Comparison of ENCODE assay signal across 32 cellular contexts in the genomic region with DNA sequence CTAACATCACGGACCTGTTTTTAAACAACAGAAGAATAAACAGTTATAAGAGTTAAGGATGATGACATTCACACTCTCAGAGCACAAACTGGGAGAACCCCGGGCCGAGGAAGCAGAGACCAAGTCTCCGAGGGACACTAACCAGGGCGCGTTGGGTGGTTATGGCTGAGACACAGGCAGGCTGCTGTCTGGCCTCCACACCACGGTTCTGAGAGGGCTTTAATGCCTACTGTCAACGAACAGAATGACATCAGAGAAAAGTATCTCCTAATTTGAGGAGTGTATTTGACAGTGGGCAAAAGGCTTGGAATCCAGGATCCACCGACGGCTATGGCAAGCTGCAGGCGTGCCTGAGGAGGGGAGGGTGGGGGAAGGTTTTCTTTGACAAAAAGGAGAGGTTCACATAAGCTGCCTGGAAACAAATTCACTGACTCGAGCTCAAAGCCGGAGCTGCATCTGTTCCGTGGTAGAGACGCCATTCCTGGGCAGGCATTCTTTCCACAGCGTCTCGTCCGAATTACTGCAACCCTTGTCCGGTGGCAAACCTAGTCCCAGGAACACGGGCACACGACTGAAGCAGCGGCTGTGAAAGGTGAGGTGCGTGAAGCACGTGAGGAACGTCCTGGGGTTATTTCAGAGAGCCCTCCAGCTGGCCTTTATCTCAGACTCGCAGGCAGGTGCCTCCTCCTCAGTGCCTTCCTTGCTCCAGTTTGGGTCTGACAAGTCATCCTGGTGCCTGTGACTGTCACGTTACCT. TPM values are rescaled to one million over a fixed set of nuclear protein-coding genes. Genes with fewer than 3 reads are reported as not detected.
DNase-seq lines count a peak whose midpoint lies in the region; ATAC-seq, FAIRE-seq and TF ChIP-seq lines count a peak whose summit lies in the region.
"Had no signal": no experiment of that assay in that cellular context is flagged by ENCODE, and none has a peak within 500 bp of the region (broad histone marks: within the 10 kb centered on the region; RNA-seq: fewer than 3 reads in every experiment).

No MANE protein-coding gene starts in this region.

- H3K9me3 ChIP-seq in right lobe of liver = no peaks in the 10 kb centered on the region
- H3K9me3 ChIP-seq in HepG2 (ENCODE audit: low read length) = no peaks in the 10 kb centered on the region
- H3K9me3 ChIP-seq in endodermal cell (ENCODE audit: control insufficient read depth, low read length) = peaks cover 23% of the 10 kb centered on the region
- no peaks in the 10 kb centered on the region for H3K9me3 ChIP-seq in osteoblast (ENCODE audit: low read depth, low read length)
- H3K9me3 ChIP-seq: Caco-2 had no signal

- no peak for ATAC-seq in right lobe of liver
- no peak for ATAC-seq in HepG2
- no peak for ATAC-seq in GM19023 (IDR thresholded peaks at IDR 0.05; ENCODE audit: unreplicated experiment)
- ATAC-seq in GM21723 (IDR thresholded peaks at IDR 0.05; ENCODE audit: unreplicated experiment) = no peak
- ATAC-seq: activated CD4-positive, alpha-beta T cell treated with anti-CD3 and anti-CD28 coated beads for 36 hours; stimulated activated memory B cell treated with anti-CD40 and anti-IgM and Interleukin-4, amounts not matched to agents 10 μg/mL and 1 μg/mL and 100 μg/mL, for 72 hours had no signal

- no peak overlapping the region for H3K27ac ChIP-seq in right lobe of liver
- H3K27ac ChIP-seq in HepG2 (ENCODE audit: extremely low read length, insufficient read depth, low read length) = no peak overlapping the region
- no peak overlapping the region for H3K27ac ChIP-seq in endodermal cell (ENCODE audit: low read depth, low read length)
- no peak overlapping the region for H3K27ac ChIP-seq in osteoblast (ENCODE audit: low read depth, low read length)
- H3K27ac ChIP-seq: BLaER1 treated with 17β-estradiol and CSF1 and Interleukin-3, amounts not matched to agents 10 nM and 100 nM; cardiac muscle cell; hepatocyte; KMS-11 had no signal

- H3K36me3 Mint-ChIP-seq in endodermal cell (ENCODE audit: low read depth) = peaks cover 54% of the 10 kb centered on the region

- H2AFZ ChIP-seq in HepG2 (ENCODE audit: low read length) (no peak overlapping the region), osteoblast (ENCODE audit: low read length) (no peak overlapping the region)
- H2AFZ ChIP-seq: hepatocyte had no signal

- no peaks in the 10 kb centered on the region for H3K4me1 ChIP-seq in right lobe of liver
- H3K4me1 ChIP-seq in HepG2 (ENCODE audit: insufficient read depth, low read length) = no peaks in the 10 kb centered on the region
- no peaks in the 10 kb centered on the region for H3K4me1 ChIP-seq in endodermal cell (ENCODE audit: control insufficient read depth, insufficient read depth, low read length)
- H3K4me1 ChIP-seq in osteoblast (ENCODE audit: insufficient read depth, low read length) = no peaks in the 10 kb centered on the region
- H3K4me1 ChIP-seq: Caco-2 had no signal

- no peak overlapping the region for H3K4me3 ChIP-seq in right lobe of liver
- no peak overlapping the region for H3K4me3 ChIP-seq in HepG2 (replicated peaks in 1 of 3; ENCODE audit: insufficient read depth in 1 of 3, low read depth in 2 of 3, low read length in 3 of 3)
- no peak overlapping the region for H3K4me3 ChIP-seq in endodermal cell (ENCODE audit: low read length)
- H3K4me3 ChIP-seq in osteoblast (ENCODE audit: insufficient read depth, low read length) = no peak overlapping the region
- H3K4me3 ChIP-seq: BLaER1 treated with 17β-estradiol and CSF1 and Interleukin-3, amounts not matched to agents 10 nM and 100 nM; cardiac muscle cell; hepatocyte had no signal

- no peaks in the 10 kb centered on the region for H4K20me1 ChIP-seq in HepG2 (ENCODE audit: insufficient read depth, low read length)
- peaks cover 73% of the 10 kb centered on the region for H4K20me1 ChIP-seq in osteoblast (ENCODE audit: insufficient read depth, low read length)

- no peaks in the 10 kb centered on the region for H3K27me3 Mint-ChIP-seq in endodermal cell (ENCODE audit: insufficient read depth)
- H3K27me3 Mint-ChIP-seq: activated CD4-positive, alpha-beta T cell treated with anti-CD3 and anti-CD28 coated beads for 36 hours; activated naive CD8-positive, alpha-beta T cell; naive B cell; stimulated activated memory B cell treated with anti-CD40 and anti-IgM and Interleukin-4, amounts not matched to agents 10 μg/mL and 1 μg/mL and 100 μg/mL, for 72 hours had no signal

- TF ChIP-seq CTCF in right lobe of liver (IDR thresholded peaks at IDR 0.05) (no peak), HepG2 (CRISPR knock-in tag; IDR thresholded peaks at IDR 0.05) (no peak), endodermal cell (conservative IDR thresholded peaks at IDR 0.05) (no peak), osteoblast (IDR thresholded peaks at IDR 0.05; ENCODE audit: extremely low read depth, low read depth, low read length) (no peak)

- no peak for FAIRE-seq in HepG2 (lab: Jason Lieb, UNC)
- FAIRE-seq: frontal cortex, TTC549, urothelium cell line had no signal

- TF ChIP-seq POLR2A in right lobe of liver (IDR thresholded peaks at IDR 0.05) (no peak), HepG2 (IDR thresholded peaks at IDR 0.05; ENCODE audit: insufficient read depth in 1 of 2, low read depth in 2 of 2, low read length in 2 of 2) (no peak)

- H3K4me2 ChIP-seq in HepG2 (ENCODE audit: low read depth, low read length) (no peak overlapping the region), osteoblast (ENCODE audit: insufficient read depth, low read length) (no peak overlapping the region)
- H3K4me2 ChIP-seq: BLaER1 treated with 17β-estradiol and CSF1 and Interleukin-3, amounts not matched to agents 10 nM and 100 nM; hepatocyte; KMS-11; SK-N-SH had no signal

- no peak overlapping the region for H3K9ac ChIP-seq in HepG2 (ENCODE audit: insufficient read depth, low read depth, low read length)
- no peak overlapping the region for H3K9ac ChIP-seq in endodermal cell (ENCODE audit: extremely low read depth, low read length, poor library complexity, severe bottlenecking)
- H3K9ac ChIP-seq: BLaER1 treated with 17β-estradiol and CSF1 and Interleukin-3, amounts not matched to agents 10 nM and 100 nM; KMS-11; SK-N-SH had no signal

- TF ChIP-seq EP300 in HepG2 (IDR thresholded peaks at IDR 0.05; ENCODE audit: low read depth in 2 of 2, low read length in 2 of 2) (no peak), HepG2 (CRISPR knock-in tag; IDR thresholded peaks at IDR 0.05; ENCODE audit: borderline replicate concordance) (no peak)

- H3K9me3 Mint-ChIP-seq in endodermal cell = no peaks in the 10 kb centered on the region
- H3K9me3 Mint-ChIP-seq: naive B cell; stimulated activated memory B cell treated with anti-CD40 and anti-IgM and Interleukin-4, amounts not matched to agents 10 μg/mL and 1 μg/mL and 100 μg/mL, for 72 hours; T-helper 1 cell treated with Interleukin-12 subunit alpha and Interleukin-12 subunit beta and Interleukin-4 antibody, amounts not matched to agents 30 μg/mL and 1 μg/mL, for 36 hours had no signal

- WGBS in right lobe of liver (ENCODE audit: insufficient coverage, low coverage, low lambda C conversion rate, missing lambda C conversion rate) = 89% methylated on average over 12 of the region's 27 CpGs
- 95% methylated on average over 27 of the region's 27 CpGs for WGBS in HepG2 (ENCODE audit: low lambda C conversion rate)
- WGBS in endodermal cell (ENCODE audit: insufficient coverage in 1 of 2, insufficient read length in 1 of 2), 2 experiments = 95% methylated on average over 26 of the region's 27 CpGs

- DNase-seq in right lobe of liver (peak in 2 of 3 donors; percentile 30 to 38), HepG2 (ENCODE audit: low spot score) (no peak), endodermal cell (peak; percentile 39), osteoblast (ENCODE audit: insufficient read length, low spot score, missing footprints) (peak; percentile 34)
- DNase-seq in stimulated activated CD4-positive, alpha-beta T cell treated with anti-CD3 and anti-CD28 coated beads, Interleukin-2, amount 100 ng/mL, for 24 hours = no peak
- DNase-seq: activated CD4-positive, alpha-beta T cell treated with anti-CD3 and anti-CD28 coated beads for 36 hours; aorta; Caco-2; cortex of kidney; DMS79 treated with DMSO at 0.1 percent for 48 hours; GF-D8; mesendoderm; MM.1S; naive B cell; NCI-H2081; NCI-H345; RPMI8226; SK-N-SH; stimulated activated CD4-positive, alpha-beta T cell treated with anti-CD3 and anti-CD28 coated beads, Interleukin-12 subunit alpha, Interleukin-12 subunit beta, amount 100 ng/mL, for 4 hours; stimulated activated CD4-positive, alpha-beta T cell treated with anti-CD3 and anti-CD28 coated beads, Interleukin-4, amount 100 ng/mL, for 4 hours had no signal

- CTCF ChIA-PET in HepG2 (lab: Yijun Ruan, JAX; ENCODE audit: low intra/inter-chr PET ratio, low total read pairs) = no interaction called here

- H3K4me1 Mint-ChIP-seq in endodermal cell = no peaks in the 10 kb centered on the region
- H3K4me1 Mint-ChIP-seq: activated CD4-positive, alpha-beta T cell treated with anti-CD3 and anti-CD28 coated beads for 36 hours; naive B cell; stimulated activated memory B cell treated with anti-CD40 and anti-IgM and Interleukin-4, amounts not matched to agents 10 μg/mL and 1 μg/mL and 100 μg/mL, for 72 hours had no signal

- no peak overlapping the region for H3K4me3 Mint-ChIP-seq in endodermal cell
- H3K4me3 Mint-ChIP-seq: activated CD4-positive, alpha-beta T cell treated with anti-CD3 and anti-CD28 coated beads for 36 hours; activated naive CD8-positive, alpha-beta T cell; naive B cell; stimulated activated memory B cell treated with anti-CD40 and anti-IgM and Interleukin-4, amounts not matched to agents 10 μg/mL and 1 μg/mL and 100 μg/mL, for 72 hours; T-helper 1 cell treated with Interleukin-12 subunit alpha and Interleukin-12 subunit beta and Interleukin-4 antibody, amounts not matched to agents 30 μg/mL and 1 μg/mL, for 36 hours had no signal

- intact Hi-C loops in right lobe of liver (cut with DNase I) = no loop called here
- intact Hi-C loops in HepG2 (cut with micrococcal nuclease; ENCODE audit: unreplicated experiment) = no loop called here

- no peaks in the 10 kb centered on the region for H3K79me2 ChIP-seq in HepG2 (ENCODE audit: insufficient read depth, low read length)
- peaks cover 85% of the 10 kb centered on the region for H3K79me2 ChIP-seq in osteoblast (ENCODE audit: insufficient read depth, low read length)

- TF ChIP-seq RAD21 in HepG2 (CRISPR knock-in tag; IDR thresholded peaks at IDR 0.05) = no peak

- H3K36me3 ChIP-seq in right lobe of liver (peaks cover 0 to 70% (median 27%) of the 10 kb centered on the region in 4 donors), HepG2 (replicated peaks in 1 of 2; ENCODE audit: control insufficient read depth in 1 of 2, insufficient read depth in 2 of 2, low read length in 2 of 2) (peaks cover 17 to 76% of the 10 kb centered on the region in 2 experiments), endodermal cell (ENCODE audit: control insufficient read depth, insufficient read depth, low read length) (peaks cover 91% of the 10 kb centered on the region), osteoblast (ENCODE audit: insufficient read depth, low read length) (peaks cover 89% of the 10 kb centered on the region)

- no peak overlapping the region for H3K27ac Mint-ChIP-seq in endodermal cell
- H3K27ac Mint-ChIP-seq: activated CD4-positive, alpha-beta T cell treated with anti-CD3 and anti-CD28 coated beads for 36 hours; activated naive CD8-positive, alpha-beta T cell; naive B cell; stimulated activated memory B cell treated with anti-CD40 and anti-IgM and Interleukin-4, amounts not matched to agents 10 μg/mL and 1 μg/mL and 100 μg/mL, for 72 hours; T-helper 1 cell treated with Interleukin-12 subunit alpha and Interleukin-12 subunit beta and Interleukin-4 antibody, amounts not matched to agents 30 μg/mL and 1 μg/mL, for 36 hours had no signal

- no peaks in the 10 kb centered on the region for H3K27me3 ChIP-seq in right lobe of liver
- no peaks in the 10 kb centered on the region for H3K27me3 ChIP-seq in HepG2 (ENCODE audit: control insufficient read depth in 1 of 2, insufficient read depth in 2 of 2, low read length in 2 of 2)
- no peaks in the 10 kb centered on the region for H3K27me3 ChIP-seq in endodermal cell (ENCODE audit: control insufficient read depth, insufficient read depth, low read length, poor library complexity, severe bottlenecking)
- no peaks in the 10 kb centered on the region for H3K27me3 ChIP-seq in osteoblast (ENCODE audit: insufficient read depth, low read length)
- H3K27me3 ChIP-seq: BLaER1 treated with 17β-estradiol and CSF1 and Interleukin-3, amounts not matched to agents 10 nM and 100 nM; cardiac muscle cell; hepatocyte had no signal

- BruUV-seq in HepG2 (replicated peaks; lab: Mats Ljungman, UMichigan) = no TSS peak

- POLR2A ChIA-PET in HepG2 (lab: Yijun Ruan, JAX) = no interaction called here

- in situ Hi-C loops in HepG2 (cut with HindIII; ENCODE audit: extremely low pct_ligation_motif_present, low pct_unique_long_range_greater_than_20kb) = no loop called here

RNA-seq across cellular contexts. Expression of gene POFUT2, which starts 9.4 kb away (rescaled TPM):
- total RNA-seq in right lobe of liver (10 to 100 TPM; 10.5 to 22.0 (median 13.7) TPM), HepG2 (2016; rRNA removed; fragmentation: Illumina TruSeq; extraction: Trizol) (9.8 and 24.0 TPM in 2 replicates), endodermal cell (10 to 100 TPM; 49.0 to 73.3 TPM), osteoblast (35.8 and 39.2 TPM in 2 replicates)
- total RNA-seq in HepG2 (2016; cell fraction: cytosol; rRNA removed; fragmentation: Illumina TruSeq; extraction: Trizol; ENCODE audit: low read depth) = 2.9 and 4.1 TPM in 2 replicates
- 8.5 and 20.1 TPM in 2 replicates for total RNA-seq in HepG2 (2016; cell fraction: insoluble cytoplasmic fraction; rRNA removed; fragmentation: Illumina TruSeq; extraction: Trizol)
- total RNA-seq in HepG2 (2016; cell fraction: membrane; rRNA removed; fragmentation: Illumina TruSeq; extraction: Trizol) = 7.7 and 7.9 TPM in 2 replicates
- total RNA-seq in HepG2 (2016; cell fraction: nucleus; rRNA removed; fragmentation: Illumina TruSeq; extraction: Trizol) = 29.0 and 30.4 TPM in 2 replicates
- 21.7 and 22.8 TPM in 2 replicates for polyA plus RNA-seq in HepG2 (2011; rRNA removed)
- polyA plus RNA-seq in HepG2 (2011; cell fraction: cytosol; rRNA removed) = 14.9 and 16.0 TPM in 2 replicates
- 67.0 and 84.3 TPM in 2 replicates for polyA plus RNA-seq in HepG2 (2011; cell fraction: nucleus; rRNA removed)
- 25.3 and 34.5 TPM in 2 replicates for polyA plus RNA-seq in HepG2 (2012)
- 3.3 and 3.7 TPM in 2 replicates for polyA plus RNA-seq in HepG2 (2016; cell fraction: cytosol; fragmentation: Illumina TruSeq; extraction: Trizol; ENCODE audit: low read depth)
- polyA plus RNA-seq in HepG2 (2016; cell fraction: insoluble cytoplasmic fraction; fragmentation: Illumina TruSeq; extraction: Trizol; ENCODE audit: low read depth) = 7.8 and 10.0 TPM in 2 replicates
- polyA plus RNA-seq in HepG2 (2016; cell fraction: membrane; fragmentation: Illumina TruSeq; extraction: Trizol; ENCODE audit: low read depth) = 6.3 and 6.9 TPM in 2 replicates
- 66.5 TPM in 2 replicates for polyA plus RNA-seq in HepG2 (2016; cell fraction: nucleus; fragmentation: Illumina TruSeq; extraction: Trizol; ENCODE audit: insufficient read depth, low read depth)
- polyA minus RNA-seq in HepG2 (2011; rRNA and poly(A)+ RNA removed; ENCODE audit: low replicate concordance) = 10.4 and 14.1 TPM in 2 replicates
- polyA minus RNA-seq in HepG2 (2011; cell fraction: cytosol; rRNA and poly(A)+ RNA removed) = 8.6 and 9.1 TPM in 2 replicates
- 22.9 and 23.1 TPM in 2 replicates for polyA minus RNA-seq in HepG2 (2011; cell fraction: nucleus; rRNA and poly(A)+ RNA removed)
- polyA plus RNA-seq in endodermal cell (2013, experiment 1 of 2) = 55.1 TPM
- polyA plus RNA-seq in endodermal cell (2013, experiment 2 of 2) = 46.9 TPM

Comparison
In these comparisons a context has a peak if more than half of its experiments do, and no peak if none do; other contexts are left out.
1. DNase-seq: peak in right lobe of liver (2 of 3), endodermal cell (single experiment) and osteoblast (single experiment); none in HepG2 (single experiment) and stimulated activated CD4-positive, alpha-beta T cell treated with anti-CD3 and anti-CD28 coated beads, Interleukin-2, amount 100 ng/mL, for 24 hours (0 of 2).